Comparison of ENCODE assay signal across 14 cellular contexts in the genomic region with DNA sequence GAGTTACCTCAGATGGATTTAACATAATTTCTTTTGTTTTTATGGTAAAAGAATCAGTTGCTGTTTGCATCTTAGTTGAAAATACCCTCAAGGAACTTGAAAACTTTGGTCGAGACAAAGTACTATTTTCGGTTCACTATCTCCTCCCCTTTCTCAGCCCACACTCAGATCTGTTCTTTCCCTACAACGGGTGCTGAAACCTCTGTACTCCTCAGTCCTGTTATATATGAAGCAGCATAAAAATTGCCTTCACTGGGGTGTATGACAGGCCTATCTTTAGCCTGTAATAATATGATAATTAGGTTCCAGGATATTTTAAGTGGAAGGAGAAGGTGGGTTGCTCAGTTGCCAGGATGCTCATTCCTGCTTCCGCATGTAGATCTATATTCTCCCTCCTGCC.
DNase-seq lines count a peak whose midpoint lies in the region; ATAC-seq and FAIRE-seq lines count a peak whose summit lies in the region.
"Had no signal": no experiment of that assay in that cellular context is flagged by ENCODE, and none has a peak within 500 bp of the region (broad histone marks: within the 10 kb centered on the region; RNA-seq: fewer than 3 reads in every experiment).

No MANE protein-coding gene starts in this region.

- DNase-seq in GM18507 (ENCODE audit: extremely low spot score, insufficient read length, low read depth) (no peak), DMS153 treated with DMSO at 0.1 percent for 48 hours (lab: John Stamatoyannopoulos, UW; ENCODE audit: unreplicated experiment) (no peak), superior temporal gyrus (ENCODE audit: extremely low spot score) (no peak), COLO829 (ENCODE audit: low spot score) (no peak), NCI-H187 treated with DMSO at 0.1 percent for 48 hours (lab: John Stamatoyannopoulos, UW) (no peak)
- DNase-seq: aorta, dorsolateral prefrontal cortex, foreskin keratinocyte, KG1, spleen had no signal

- ATAC-seq in GM19438 (IDR thresholded peaks at IDR 0.05; ENCODE audit: low read depth, unreplicated experiment) (peak; percentile 91), HG02763 (IDR thresholded peaks at IDR 0.05; ENCODE audit: unreplicated experiment) (peak; percentile 88), HG03442 (IDR thresholded peaks at IDR 0.05; ENCODE audit: unreplicated experiment) (peak; percentile 97)
- ATAC-seq: foreskin keratinocyte, HCT116 had no signal

- peak; percentile 12 for FAIRE-seq in GM18507 (lab: Jason Lieb, UNC)
